ENCODE assay signal across 8 cellular contexts in the genomic region with DNA sequence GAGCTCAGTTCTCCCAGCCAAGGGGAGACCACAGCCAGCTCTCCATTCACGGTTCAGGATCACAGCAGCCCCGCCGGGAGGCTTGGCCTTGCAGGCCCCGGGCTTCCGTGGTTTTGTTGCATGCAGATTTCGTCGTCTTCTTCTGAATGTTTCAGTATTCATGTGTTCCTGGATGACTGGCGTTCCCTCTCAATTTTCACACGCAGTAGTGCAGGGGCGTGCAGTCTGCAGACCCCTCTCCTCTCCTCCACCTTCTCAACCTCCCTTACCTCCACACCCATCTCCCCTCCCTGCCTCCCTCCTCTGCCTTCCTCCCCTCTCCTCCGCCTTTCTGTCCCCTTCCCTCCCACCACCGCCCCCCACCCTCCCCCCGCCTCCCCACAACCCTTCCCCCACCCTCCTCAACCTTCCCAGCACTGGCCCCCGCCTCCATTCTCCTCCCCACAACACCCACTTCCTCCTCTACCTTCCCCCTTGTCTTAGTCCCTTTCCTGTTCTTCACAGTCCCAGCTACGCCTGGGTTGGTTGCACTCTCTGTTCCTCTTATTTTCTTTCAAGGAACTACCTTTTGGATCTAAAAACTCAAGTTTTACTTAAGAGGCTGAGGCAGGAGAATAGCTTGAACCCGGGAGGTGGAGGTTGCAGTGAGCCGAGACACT.
A peak's percentile ranks its signal among the peaks of the same experiment; 100 is the strongest.
DNase-seq lines count a peak whose midpoint lies in the region; ATAC-seq and TF ChIP-seq lines count a peak whose summit lies in the region.
"Had no signal": no experiment of that assay in that cellular context is flagged by ENCODE, and none has a peak within 500 bp of the region (broad histone marks: within the 10 kb centered on the region; RNA-seq: fewer than 3 reads in every experiment).

No MANE protein-coding gene starts in this region.

- H3K9me3 ChIP-seq in OCI-LY3 (ENCODE audit: insufficient read depth, low read length), result no peaks in the 10 kb centered on the region

- H3K27me3 ChIP-seq in OCI-LY3 (ENCODE audit: low read depth, low read length), result peaks cover 9% of the 10 kb centered on the region; the same call in 1 of the 2 replicates
- H3K27me3 ChIP-seq: SJSA1 had no signal

- peak overlapping the region; percentile 16; the same call in 1 of the 2 replicates for H3K9ac ChIP-seq in OCI-LY3 (ENCODE audit: low read length)

- H2AFZ ChIP-seq in OCI-LY3 (ENCODE audit: low read depth, low read length), result no peak overlapping the region

- peak overlapping the region; percentile 84 for H3K4me2 ChIP-seq in OCI-LY3 (ENCODE audit: low read length)

- DNase-seq in choroid plexus epithelial cell (ENCODE audit: low read depth) (peak; percentile 36), NCI-H146 treated with DMSO at 0.1 percent for 48 hours (lab: John Stamatoyannopoulos, UW; ENCODE audit: unreplicated experiment) (no peak), NCI-H2081 treated with DMSO at 0.1 percent for 48 hours (lab: John Stamatoyannopoulos, UW) (no peak), NCI-H1930 (lab: John Stamatoyannopoulos, UW) (no peak)
- peak; percentile 48 to 61 (median 55) for DNase-seq in stimulated activated CD4-positive, alpha-beta T cell treated with anti-CD3 and anti-CD28 coated beads, Interleukin-12 subunit alpha, Interleukin-12 subunit beta, amount 100 ng/mL, for 48 hours (ENCODE audit: low read depth in 2 of 3, low spot score in 1 of 3)

- no peaks in the 10 kb centered on the region for H4K20me1 ChIP-seq in OCI-LY3 (ENCODE audit: insufficient read depth, low read length)

- TF ChIP-seq CTCF in OCI-LY3 (IDR thresholded peaks at IDR 0.05; ENCODE audit: low read depth, low read length) (no peak), choroid plexus epithelial cell (conservative IDR thresholded peaks at IDR 0.05; ENCODE audit: low read depth, low read length) (no peak)

- H3K79me2 ChIP-seq in OCI-LY3 (ENCODE audit: low read length), result no peaks in the 10 kb centered on the region

- no peak overlapping the region for H3K27ac ChIP-seq in OCI-LY3 (ENCODE audit: low read length)
- H3K27ac ChIP-seq: SJSA1 had no signal

- H3K36me3 ChIP-seq in OCI-LY3 (replicated peaks; ENCODE audit: low read depth, low read length), result no peaks in the 10 kb centered on the region

- ATAC-seq in GM21423 (IDR thresholded peaks at IDR 0.05; ENCODE audit: unreplicated experiment), result peak; percentile 58

- H3K4me1 ChIP-seq in OCI-LY3 (ENCODE audit: low read length), result peaks cover 25% of the 10 kb centered on the region

- H3K4me3 ChIP-seq in OCI-LY3 (ENCODE audit: low read length) (peak overlapping the region; percentile 60), choroid plexus epithelial cell (ENCODE audit: low read depth, low read length) (no peak overlapping the region)
- H3K4me3 ChIP-seq: SJSA1 had no signal

Comparison
In these comparisons a context has a peak if more than half of its experiments do, and no peak if none do; other contexts are left out.
1. DNase-seq: peak in choroid plexus epithelial cell (single experiment) and stimulated activated CD4-positive, alpha-beta T cell treated with anti-CD3 and anti-CD28 coated beads, Interleukin-12 subunit alpha, Interleukin-12 subunit beta, amount 100 ng/mL, for 48 hours (3 of 3); none in NCI-H146 treated with DMSO at 0.1 percent for 48 hours (single experiment), NCI-H2081 treated with DMSO at 0.1 percent for 48 hours (single experiment) and NCI-H1930 (0 of 2).